7 cellular contexts compared by ENCODE assay signal in the genomic region with DNA sequence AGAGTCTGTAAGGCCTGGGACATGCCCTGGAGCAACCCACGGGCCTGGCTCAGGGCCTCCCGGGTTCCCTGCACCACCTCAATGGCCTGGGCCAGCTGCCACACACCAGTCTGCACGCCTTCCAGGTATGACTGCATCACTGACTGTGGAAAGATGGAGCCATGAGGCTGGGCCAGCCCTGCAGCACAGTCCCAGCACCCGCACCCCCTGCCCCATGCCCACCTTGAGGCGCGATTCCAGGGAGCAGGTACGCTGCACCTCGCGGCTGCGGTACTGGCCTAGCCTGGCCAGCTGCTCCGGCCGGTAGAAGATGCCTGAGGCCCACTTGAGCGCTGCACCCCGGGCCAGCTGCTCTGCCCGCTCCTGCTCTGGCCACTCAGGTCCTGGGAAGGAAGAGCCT. TPM values are rescaled to one million over a fixed set of nuclear protein-coding genes. Genes with fewer than 3 reads are reported as not detected.
"Had no signal": no experiment of that assay in that cellular context is flagged by ENCODE, and none has a peak within 500 bp of the region (broad histone marks: within the 10 kb centered on the region; RNA-seq: fewer than 3 reads in every experiment).

No MANE protein-coding gene starts in this region.

- H3K9ac ChIP-seq: GM23248 had no signal

- H3K4me3 ChIP-seq: GM23248 had no signal

- H3K9me3 Mint-ChIP-seq: H9, IgD-negative memory B cell had no signal

- H3K27ac Mint-ChIP-seq: H9, IgD-negative memory B cell had no signal

- H3K27ac ChIP-seq: GM23248 had no signal

- H3K36me3 Mint-ChIP-seq: IgD-negative memory B cell had no signal

- H2AFZ ChIP-seq: GM23248 had no signal

- FAIRE-seq: H54, HTR-8/SVneo had no signal

- DNase-seq: GM23248, GOT3, H9, HCEC 1CT had no signal

RNA-seq across cellular contexts. Expression of gene EXOC3L1, which starts 1.1 kb away (rescaled TPM):
- total RNA-seq: GM23248 had no signal
- polyA plus RNA-seq: IgD-negative memory B cell had no signal

RNA-seq across cellular contexts. Expression of gene ELMO3, which starts 10.1 kb away (rescaled TPM):
- polyA plus RNA-seq: GM23248 had no signal

RNA-seq across cellular contexts. Expression of gene NOL3, which starts 18.5 kb away (rescaled TPM):
- polyA plus RNA-seq: IgD-negative memory B cell had no signal
